Comparison of ENCODE assay signal across 1 cellular context in genomic region chr7:155298288-155298833, GRCh38.
TF ChIP-seq lines count a peak whose summit lies in the region.

No MANE protein-coding gene starts in this region.

TF ChIP-seq in GM23338, 12 proteins besides CTCF, POLR2A, EP300 and RAD21 (continued from another document):
- no peak for TF ChIP-seq ZNF462 (CRISPR knock-in tag; IDR thresholded peaks at IDR 0.05)
- no peak for TF ChIP-seq CREB1 (CRISPR knock-in tag; IDR thresholded peaks at IDR 0.05; ENCODE audit: low read depth)
- TF ChIP-seq ZNF114 (CRISPR knock-in tag; IDR thresholded peaks at IDR 0.05) = no peak
- no peak for TF ChIP-seq ZNF331 (CRISPR knock-in tag; IDR thresholded peaks at IDR 0.05; ENCODE audit: low read depth)
